In the genomic region with DNA sequence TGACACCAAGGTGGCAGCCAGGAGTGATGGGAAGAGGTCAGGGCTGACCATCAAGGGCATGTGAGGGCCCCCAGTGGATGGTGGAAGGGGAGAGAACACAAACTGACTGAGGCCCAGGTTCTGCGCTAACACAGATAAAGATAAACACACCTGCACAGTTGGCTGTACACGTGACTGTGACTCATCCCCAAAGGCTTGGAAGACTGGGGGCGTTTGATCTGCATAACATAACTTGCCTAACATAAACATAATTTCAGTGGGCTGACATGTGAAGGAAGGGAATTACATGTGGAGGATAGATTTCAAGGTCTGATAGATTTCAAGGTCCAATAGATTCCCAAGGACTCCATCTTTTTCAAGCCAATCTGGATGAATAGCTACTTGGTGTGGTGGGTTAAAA, we compare ENCODE assay signal across 20 cellular contexts.
DNase-seq lines count a peak whose midpoint lies in the region; ATAC-seq, FAIRE-seq and TF ChIP-seq lines count a peak whose summit lies in the region.
"Had no signal": no experiment of that assay in that cellular context is flagged by ENCODE, and none has a peak within 500 bp of the region (broad histone marks: within the 10 kb centered on the region; RNA-seq: fewer than 3 reads in every experiment).

No MANE protein-coding gene starts in this region.

- H3K4me1 Mint-ChIP-seq in activated T-helper 17 cell treated with anti-CD3 and anti-CD28 coated beads, Interleukin-2, amount 50 U/mL, for 72 hours: peaks cover 26% of the 10 kb centered on the region
- H3K4me1 Mint-ChIP-seq: CD14-positive monocyte had no signal

- no peak for TF ChIP-seq CTCF in HEK293 (tag by site-specific recombination; IDR thresholded peaks at IDR 0.05)
- TF ChIP-seq CTCF in kidney (IDR thresholded peaks at IDR 0.05; ENCODE audit: borderline replicate concordance, extremely low read depth, insufficient read depth): no peak
- TF ChIP-seq CTCF in GM10248 (IDR thresholded peaks at IDR 0.05; ENCODE audit: control extremely low read depth, extremely low read depth, low read depth, missing control alignments): no peak

- CTCF ChIA-PET in HEK293 (lab: Yijun Ruan, JAX): no interaction called here
- CTCF ChIA-PET in GM10248 (lab: Yijun Ruan, JAX): no interaction called here

- H3K27me3 Mint-ChIP-seq in activated T-helper 17 cell treated with anti-CD3 and anti-CD28 coated beads, Interleukin-2, amount 50 U/mL, for 72 hours: no peaks in the 10 kb centered on the region

- H3K36me3 ChIP-seq in HEK293 (ENCODE audit: control insufficient read depth in 2 of 2, insufficient read depth in 1 of 2, low read length in 2 of 2): no peaks in the 10 kb centered on the region
- no peaks in the 10 kb centered on the region for H3K36me3 ChIP-seq in kidney (ENCODE audit: control insufficient read depth in 1 of 2, insufficient read depth in 2 of 2, low read length in 2 of 2)

- no peak overlapping the region for H3K27ac Mint-ChIP-seq in activated T-helper 17 cell treated with anti-CD3 and anti-CD28 coated beads, Interleukin-2, amount 50 U/mL, for 72 hours
- H3K27ac Mint-ChIP-seq: CD14-positive monocyte had no signal

- H3K9me3 ChIP-seq in HEK293 (ENCODE audit: control insufficient read depth, insufficient read depth, low read depth, low read length) (no peaks in the 10 kb centered on the region), kidney (ENCODE audit: control insufficient read depth in 1 of 2, low read length in 2 of 2) (no peaks in the 10 kb centered on the region)
- H3K9me3 ChIP-seq: testis had no signal

- FAIRE-seq in kidney (lab: Jason Lieb, UNC): no peak
- FAIRE-seq: astrocyte, frontal cortex had no signal

- peak; percentile 60 for ATAC-seq in activated T-helper 17 cell treated with anti-CD3 and anti-CD28 coated beads, Interleukin-2, amount 50 U/mL, for 72 hours (replicated peaks)
- no peak for ATAC-seq in HG02885 (IDR thresholded peaks at IDR 0.05; ENCODE audit: poor library complexity, unreplicated experiment)
- ATAC-seq: esophagus mucosa had no signal

- H3K4me3 ChIP-seq in HEK293 (ENCODE audit: low read depth, low read length): no peak overlapping the region
- no peak overlapping the region for H3K4me3 ChIP-seq in kidney (ENCODE audit: low read length in 2 of 2)
- H3K4me3 ChIP-seq: testis had no signal

- H3K36me3 Mint-ChIP-seq in activated T-helper 17 cell treated with anti-CD3 and anti-CD28 coated beads, Interleukin-2, amount 50 U/mL, for 72 hours (ENCODE audit: low read depth): no peaks in the 10 kb centered on the region
- H3K36me3 Mint-ChIP-seq: CD14-positive monocyte had no signal

- no peaks in the 10 kb centered on the region for H3K9me3 Mint-ChIP-seq in activated T-helper 17 cell treated with anti-CD3 and anti-CD28 coated beads, Interleukin-2, amount 50 U/mL, for 72 hours

- H3K4me1 ChIP-seq in HEK293 (ENCODE audit: control insufficient read depth, insufficient read depth, low read length) (no peaks in the 10 kb centered on the region), kidney (ENCODE audit: control insufficient read depth in 1 of 2, insufficient read depth in 1 of 2, low read depth in 1 of 2, low read length in 2 of 2) (no peaks in the 10 kb centered on the region)
- H3K4me1 ChIP-seq: testis had no signal

- intact Hi-C loops in kidney (cut with DNase I): no loop called here

- no peak overlapping the region for H3K4me3 Mint-ChIP-seq in activated T-helper 17 cell treated with anti-CD3 and anti-CD28 coated beads, Interleukin-2, amount 50 U/mL, for 72 hours
- H3K4me3 Mint-ChIP-seq: CD14-positive monocyte, IgD-negative memory B cell had no signal

- H3K27ac ChIP-seq in HEK293 (ENCODE audit: extremely low read depth, low read depth, low read length): no peak overlapping the region
- no peak overlapping the region for H3K27ac ChIP-seq in kidney (ENCODE audit: low read depth in 2 of 2, low read length in 2 of 2)
- H3K27ac ChIP-seq: testis had no signal

- POLR2A ChIA-PET in HEK293 (lab: Yijun Ruan, JAX): no interaction called here
- POLR2A ChIA-PET in GM10248 (lab: Yijun Ruan, JAX): no interaction called here

- peak; percentile 34 for DNase-seq in activated T-cell treated with anti-CD3 and anti-CD28 coated beads for 4 hours
- DNase-seq in activated T-cell treated with anti-CD3 and anti-CD28 coated beads, Interleukin-2, amount 50 U/mL, for 1 hour: no peak
- peak; percentile 0 for DNase-seq in kidney
- no peak for DNase-seq in GM10248 (ENCODE audit: extremely low spot score)
- DNase-seq: activated effector memory CD4-positive, alpha-beta T cell treated with anti-CD3 and anti-CD28 coated beads, Interleukin-2, amount 50 U/mL, for 16 hours; effector CD4-positive, alpha-beta T cell; MM.1S; NCI-H146; NCI-H748 treated with DMSO at 0.1 percent for 48 hours; retina; SIG-M5; testis had no signal

- H3K9ac ChIP-seq in kidney (ENCODE audit: low read length in 2 of 2): no peak overlapping the region

TF ChIP-seq in HEK293, 187 proteins besides CTCF, POLR2A, EP300 and RAD21 (continues in another document):
- TF ChIP-seq, protein P1, sequence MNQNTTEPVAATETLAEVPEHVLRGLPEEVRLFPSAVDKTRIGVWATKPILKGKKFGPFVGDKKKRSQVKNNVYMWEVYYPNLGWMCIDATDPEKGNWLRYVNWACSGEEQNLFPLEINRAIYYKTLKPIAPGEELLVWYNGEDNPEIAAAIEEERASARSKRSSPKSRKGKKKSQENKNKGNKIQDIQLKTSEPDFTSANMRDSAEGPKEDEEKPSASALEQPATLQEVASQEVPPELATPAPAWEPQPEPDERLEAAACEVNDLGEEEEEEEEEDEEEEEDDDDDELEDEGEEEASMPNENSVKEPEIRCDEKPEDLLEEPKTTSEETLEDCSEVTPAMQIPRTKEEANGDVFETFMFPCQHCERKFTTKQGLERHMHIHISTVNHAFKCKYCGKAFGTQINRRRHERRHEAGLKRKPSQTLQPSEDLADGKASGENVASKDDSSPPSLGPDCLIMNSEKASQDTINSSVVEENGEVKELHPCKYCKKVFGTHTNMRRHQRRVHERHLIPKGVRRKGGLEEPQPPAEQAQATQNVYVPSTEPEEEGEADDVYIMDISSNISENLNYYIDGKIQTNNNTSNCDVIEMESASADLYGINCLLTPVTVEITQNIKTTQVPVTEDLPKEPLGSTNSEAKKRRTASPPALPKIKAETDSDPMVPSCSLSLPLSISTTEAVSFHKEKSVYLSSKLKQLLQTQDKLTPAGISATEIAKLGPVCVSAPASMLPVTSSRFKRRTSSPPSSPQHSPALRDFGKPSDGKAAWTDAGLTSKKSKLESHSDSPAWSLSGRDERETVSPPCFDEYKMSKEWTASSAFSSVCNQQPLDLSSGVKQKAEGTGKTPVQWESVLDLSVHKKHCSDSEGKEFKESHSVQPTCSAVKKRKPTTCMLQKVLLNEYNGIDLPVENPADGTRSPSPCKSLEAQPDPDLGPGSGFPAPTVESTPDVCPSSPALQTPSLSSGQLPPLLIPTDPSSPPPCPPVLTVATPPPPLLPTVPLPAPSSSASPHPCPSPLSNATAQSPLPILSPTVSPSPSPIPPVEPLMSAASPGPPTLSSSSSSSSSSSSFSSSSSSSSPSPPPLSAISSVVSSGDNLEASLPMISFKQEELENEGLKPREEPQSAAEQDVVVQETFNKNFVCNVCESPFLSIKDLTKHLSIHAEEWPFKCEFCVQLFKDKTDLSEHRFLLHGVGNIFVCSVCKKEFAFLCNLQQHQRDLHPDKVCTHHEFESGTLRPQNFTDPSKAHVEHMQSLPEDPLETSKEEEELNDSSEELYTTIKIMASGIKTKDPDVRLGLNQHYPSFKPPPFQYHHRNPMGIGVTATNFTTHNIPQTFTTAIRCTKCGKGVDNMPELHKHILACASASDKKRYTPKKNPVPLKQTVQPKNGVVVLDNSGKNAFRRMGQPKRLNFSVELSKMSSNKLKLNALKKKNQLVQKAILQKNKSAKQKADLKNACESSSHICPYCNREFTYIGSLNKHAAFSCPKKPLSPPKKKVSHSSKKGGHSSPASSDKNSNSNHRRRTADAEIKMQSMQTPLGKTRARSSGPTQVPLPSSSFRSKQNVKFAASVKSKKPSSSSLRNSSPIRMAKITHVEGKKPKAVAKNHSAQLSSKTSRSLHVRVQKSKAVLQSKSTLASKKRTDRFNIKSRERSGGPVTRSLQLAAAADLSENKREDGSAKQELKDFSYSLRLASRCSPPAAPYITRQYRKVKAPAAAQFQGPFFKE (tag by site-specific recombination; IDR thresholded peaks at IDR 0.05; ENCODE audit: borderline replicate concordance): no peak
- TF ChIP-seq, protein P2, sequence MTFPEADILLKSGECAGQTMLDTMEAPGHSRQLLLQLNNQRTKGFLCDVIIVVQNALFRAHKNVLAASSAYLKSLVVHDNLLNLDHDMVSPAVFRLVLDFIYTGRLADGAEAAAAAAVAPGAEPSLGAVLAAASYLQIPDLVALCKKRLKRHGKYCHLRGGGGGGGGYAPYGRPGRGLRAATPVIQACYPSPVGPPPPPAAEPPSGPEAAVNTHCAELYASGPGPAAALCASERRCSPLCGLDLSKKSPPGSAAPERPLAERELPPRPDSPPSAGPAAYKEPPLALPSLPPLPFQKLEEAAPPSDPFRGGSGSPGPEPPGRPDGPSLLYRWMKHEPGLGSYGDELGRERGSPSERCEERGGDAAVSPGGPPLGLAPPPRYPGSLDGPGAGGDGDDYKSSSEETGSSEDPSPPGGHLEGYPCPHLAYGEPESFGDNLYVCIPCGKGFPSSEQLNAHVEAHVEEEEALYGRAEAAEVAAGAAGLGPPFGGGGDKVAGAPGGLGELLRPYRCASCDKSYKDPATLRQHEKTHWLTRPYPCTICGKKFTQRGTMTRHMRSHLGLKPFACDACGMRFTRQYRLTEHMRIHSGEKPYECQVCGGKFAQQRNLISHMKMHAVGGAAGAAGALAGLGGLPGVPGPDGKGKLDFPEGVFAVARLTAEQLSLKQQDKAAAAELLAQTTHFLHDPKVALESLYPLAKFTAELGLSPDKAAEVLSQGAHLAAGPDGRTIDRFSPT (tag by site-specific recombination; IDR thresholded peaks at IDR 0.05): no peak
- no peak for TF ChIP-seq SCRT1 (tag by site-specific recombination; IDR thresholded peaks at IDR 0.05; ENCODE audit: borderline replicate concordance)
- no peak for TF ChIP-seq SCRT2 (tag by site-specific recombination; IDR thresholded peaks at IDR 0.05)
- peak; percentile 57 for TF ChIP-seq ZFHX2 (tag by site-specific recombination; conservative IDR thresholded peaks at IDR 0.05)
- no peak for TF ChIP-seq ZNF624 (tag by site-specific recombination; IDR thresholded peaks at IDR 0.05)
- no peak for TF ChIP-seq ZSCAN30 (tag by site-specific recombination; IDR thresholded peaks at IDR 0.05)
- TF ChIP-seq, protein P3, sequence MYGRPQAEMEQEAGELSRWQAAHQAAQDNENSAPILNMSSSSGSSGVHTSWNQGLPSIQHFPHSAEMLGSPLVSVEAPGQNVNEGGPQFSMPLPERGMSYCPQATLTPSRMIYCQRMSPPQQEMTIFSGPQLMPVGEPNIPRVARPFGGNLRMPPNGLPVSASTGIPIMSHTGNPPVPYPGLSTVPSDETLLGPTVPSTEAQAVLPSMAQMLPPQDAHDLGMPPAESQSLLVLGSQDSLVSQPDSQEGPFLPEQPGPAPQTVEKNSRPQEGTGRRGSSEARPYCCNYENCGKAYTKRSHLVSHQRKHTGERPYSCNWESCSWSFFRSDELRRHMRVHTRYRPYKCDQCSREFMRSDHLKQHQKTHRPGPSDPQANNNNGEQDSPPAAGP (tag by site-specific recombination; IDR thresholded peaks at IDR 0.05): no peak

Comparison
In these comparisons a context has a peak if more than half of its experiments do, and no peak if none do; other contexts are left out.
1. DNase-seq: peak in activated T-cell treated with anti-CD3 and anti-CD28 coated beads for 4 hours (single experiment) and kidney (single experiment); none in activated T-cell treated with anti-CD3 and anti-CD28 coated beads, Interleukin-2, amount 50 U/mL, for 1 hour (single experiment) and GM10248 (single experiment).